23 cellular contexts compared by ENCODE assay signal in the genomic region with DNA sequence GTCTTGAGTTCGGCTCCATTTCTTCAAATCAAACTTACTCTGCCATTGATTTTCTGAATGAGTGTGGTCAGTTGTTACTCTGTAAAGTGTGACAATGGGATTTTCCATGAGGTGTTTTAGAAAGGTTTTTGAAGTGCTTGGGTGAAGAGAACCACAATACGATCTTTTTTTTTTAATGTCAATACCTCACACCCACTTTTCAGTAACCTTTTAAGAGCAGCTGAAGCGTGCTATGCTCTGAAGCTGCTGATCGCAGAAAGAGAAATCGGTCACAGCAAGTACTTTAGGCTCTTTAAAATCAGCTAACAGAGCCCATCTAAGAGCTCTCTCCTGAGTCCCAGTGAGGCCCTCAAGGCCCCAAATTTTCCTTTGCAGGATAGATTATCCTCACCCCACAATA.
"Had no signal": no experiment of that assay in that cellular context is flagged by ENCODE, and none has a peak within 500 bp of the region (broad histone marks: within the 10 kb centered on the region; RNA-seq: fewer than 3 reads in every experiment).

No MANE protein-coding gene starts in this region.

- H3K4me1 Mint-ChIP-seq: immature natural killer cell; stimulated activated effector memory CD8-positive, alpha-beta T cell treated with anti-CD3 and anti-CD28 coated beads, Interleukin-12 subunit alpha, Interleukin-12 subunit beta, amount 100 ng/mL, for 72 hours had no signal

- H3K27ac ChIP-seq: colonic mucosa, esophagus squamous epithelium, gastroesophageal sphincter, psoas muscle, right lobe of liver, thoracic aorta, transverse colon had no signal

- H3K4me1 ChIP-seq: colonic mucosa, gastroesophageal sphincter, psoas muscle, right lobe of liver had no signal

- H3K36me3 ChIP-seq: colonic mucosa, esophagus squamous epithelium, gastroesophageal sphincter, right lobe of liver, thoracic aorta, transverse colon had no signal

- H3K9me3 Mint-ChIP-seq: immature natural killer cell; natural killer cell treated with Interleukin-12 subunit alpha and Interleukin-12 subunit beta and Interleukin-15 and Interleukin-18, amount 100 ng/mL, for 72 hours; stimulated activated effector memory CD8-positive, alpha-beta T cell treated with anti-CD3 and anti-CD28 coated beads, Interleukin-12 subunit alpha, Interleukin-12 subunit beta, amount 100 ng/mL, for 72 hours; stimulated activated naive CD8-positive, alpha-beta T cell treated with anti-CD3 and anti-CD28 coated beads, Interleukin-15, amount 100 ng/mL, for 72 hours had no signal

- H3K36me3 Mint-ChIP-seq: immature natural killer cell; natural killer cell treated with Interleukin-12 subunit alpha and Interleukin-12 subunit beta and Interleukin-15 and Interleukin-18, amount 100 ng/mL, for 72 hours; stimulated activated effector memory CD8-positive, alpha-beta T cell treated with anti-CD3 and anti-CD28 coated beads, Interleukin-12 subunit alpha, Interleukin-12 subunit beta, amount 100 ng/mL, for 72 hours had no signal

- FAIRE-seq: keratinocyte had no signal

- H3K9me3 ChIP-seq: colonic mucosa, esophagus squamous epithelium, gastroesophageal sphincter, psoas muscle, right lobe of liver, thoracic aorta, transverse colon had no signal

- DNase-seq: colonic mucosa; dermis blood vessel endothelial cell; esophagus squamous epithelium; foreskin fibroblast; glutamatergic neuron; immature natural killer cell; left cardiac atrium; left ventricle myocardium superior; mesenchymal stem cell; midbrain; psoas muscle; retina; right lobe of liver; stimulated activated CD4-positive, alpha-beta T cell treated with anti-CD3 and anti-CD28 coated beads, Interleukin-4, amount 100 ng/mL, for 1 hour; stimulated activated CD8-positive, alpha-beta memory T cell treated with anti-CD3 and anti-CD28 coated beads, Interleukin-4, amount 100 ng/mL, for 48 hours; stimulated activated naive CD8-positive, alpha-beta T cell treated with anti-CD3 and anti-CD28 coated beads, Interleukin-15, amount 100 ng/mL, for 72 hours; transverse colon had no signal

- H3K27me3 ChIP-seq: colonic mucosa, gastroesophageal sphincter, right lobe of liver, transverse colon had no signal

- H3K4me3 ChIP-seq: colonic mucosa, esophagus squamous epithelium, gastroesophageal sphincter, lung, psoas muscle, right lobe of liver, thoracic aorta, transverse colon had no signal

- ATAC-seq: gastroesophageal sphincter; left cardiac atrium; left ventricle myocardium superior; natural killer cell treated with Interleukin-12 subunit alpha and Interleukin-12 subunit beta and Interleukin-15 and Interleukin-18, amount 100 ng/mL, for 72 hours; psoas muscle; right lobe of liver; stimulated activated effector memory CD8-positive, alpha-beta T cell treated with anti-CD3 and anti-CD28 coated beads, Interleukin-12 subunit alpha, Interleukin-12 subunit beta, amount 100 ng/mL, for 72 hours; stimulated activated naive CD8-positive, alpha-beta T cell treated with anti-CD3 and anti-CD28 coated beads, Interleukin-15, amount 100 ng/mL, for 72 hours had no signal

- H3K4me3 Mint-ChIP-seq: immature natural killer cell; natural killer cell treated with Interleukin-12 subunit alpha and Interleukin-12 subunit beta and Interleukin-15 and Interleukin-18, amount 100 ng/mL, for 72 hours; stimulated activated effector memory CD8-positive, alpha-beta T cell treated with anti-CD3 and anti-CD28 coated beads, Interleukin-12 subunit alpha, Interleukin-12 subunit beta, amount 100 ng/mL, for 72 hours; stimulated activated naive CD8-positive, alpha-beta T cell treated with anti-CD3 and anti-CD28 coated beads, Interleukin-15, amount 100 ng/mL, for 72 hours had no signal

- H3K27ac Mint-ChIP-seq: immature natural killer cell; natural killer cell treated with Interleukin-12 subunit alpha and Interleukin-12 subunit beta and Interleukin-15 and Interleukin-18, amount 100 ng/mL, for 72 hours; stimulated activated effector memory CD8-positive, alpha-beta T cell treated with anti-CD3 and anti-CD28 coated beads, Interleukin-12 subunit alpha, Interleukin-12 subunit beta, amount 100 ng/mL, for 72 hours had no signal
